In the genomic region with DNA sequence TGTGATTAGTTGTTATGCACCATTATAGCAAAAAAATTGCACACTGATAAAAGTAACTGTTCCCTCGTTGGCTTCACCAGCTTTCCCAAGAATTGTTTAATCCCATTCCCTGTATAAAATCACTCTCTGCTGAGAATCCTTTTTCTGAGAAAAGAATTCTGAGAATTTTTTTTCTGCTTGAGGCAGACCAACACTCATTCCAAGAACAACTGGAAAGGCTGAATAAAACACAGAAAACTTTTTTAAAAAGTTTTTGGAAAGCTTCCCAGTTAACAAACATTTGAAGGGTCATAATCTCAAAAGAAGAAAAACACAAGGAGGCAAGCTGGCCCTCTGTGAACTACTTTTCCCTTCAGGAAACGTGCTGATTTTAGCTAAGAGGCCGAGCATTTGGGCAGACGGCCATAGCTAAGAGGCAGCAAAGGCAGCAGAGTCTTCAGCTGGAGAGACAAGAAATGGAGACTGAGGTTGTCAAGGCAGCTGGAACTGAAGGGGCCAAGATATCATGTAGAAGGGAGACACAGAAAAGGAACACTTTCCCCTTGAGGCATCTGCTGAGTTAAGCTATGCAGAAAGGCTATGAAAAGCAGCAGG, we compare ENCODE assay signal across 9 cellular contexts. TPM values are rescaled to one million over a fixed set of nuclear protein-coding genes. Genes with fewer than 3 reads are reported as not detected.
DNase-seq lines count a peak whose midpoint lies in the region; ATAC-seq and TF ChIP-seq lines count a peak whose summit lies in the region.
"Not testable (repeated sequence)": the region's sequence is repeated elsewhere in the genome, so short reads cannot be mapped to it uniquely, and the experiment has no call there.
"Had no signal": no experiment of that assay in that cellular context is flagged by ENCODE, and none has a peak within 500 bp of the region (broad histone marks: within the 10 kb centered on the region; RNA-seq: fewer than 3 reads in every experiment).

No MANE protein-coding gene starts in this region.

- ATAC-seq in heart right ventricle (peak in 6 of 8 donors; percentile 56 to 84 (median 80)), lower lobe of right lung (peak; percentile 51 to 68)

- WGBS in heart right ventricle, 2 donors: 31 to 47% methylated on average over 3 of the region's 4 CpGs
- WGBS in ovary, 3 donors: 0 to 7% (median 2%) methylated on average over 3 of the region's 4 CpGs
- WGBS in thyroid gland, 2 donors: 8 to 10% methylated on average over 3 of the region's 4 CpGs

- DNase-seq in M059J (ENCODE audit: low read depth): peak; percentile 0
- DNase-seq in brain pericyte (ENCODE audit: low read depth, low spot score): peak; percentile 27
- DNase-seq in fibroblast of peridontal ligament (ENCODE audit: extremely low read depth): peak; percentile 18
- DNase-seq in heart right ventricle, lower lobe of right lung: not testable (repeated sequence)
- DNase-seq in ovary: peak in 3 of 5 donors; percentile 31 to 42 (median 40)
- peak; percentile 44 to 52 for DNase-seq in thyroid gland

- not testable (repeated sequence) for H3K9me3 ChIP-seq in heart right ventricle, lower lobe of right lung, ovary, thyroid gland

- TF ChIP-seq EP300 in ovary (IDR thresholded peaks at IDR 0.05): not testable (repeated sequence)

- H3K36me3 ChIP-seq in heart right ventricle, lower lobe of right lung, ovary, thyroid gland: not testable (repeated sequence)

- not testable (repeated sequence) for H3K27ac ChIP-seq in heart right ventricle, lower lobe of right lung, ovary, thyroid gland

- TF ChIP-seq CTCF in heart right ventricle (IDR thresholded peaks at IDR 0.05); lower lobe of right lung (IDR thresholded peaks at IDR 0.05); ovary (IDR thresholded peaks at IDR 0.05); thyroid gland (IDR thresholded peaks at IDR 0.05): not testable (repeated sequence)

- not testable (repeated sequence) for TF ChIP-seq POLR2A in ovary (IDR thresholded peaks at IDR 0.05); thyroid gland (IDR thresholded peaks at IDR 0.05)

- intact Hi-C loops in heart right ventricle (cut with DNase I); lower lobe of right lung (cut with DNase I); ovary (cut with DNase I); thyroid gland (cut with DNase I): not testable (repeated sequence)

- H3K27me3 ChIP-seq in heart right ventricle; lower lobe of right lung (ENCODE audit: low read depth); ovary; thyroid gland: not testable (repeated sequence)

- H3K4me1 ChIP-seq in heart right ventricle; lower lobe of right lung; ovary (ENCODE audit: insufficient read depth); thyroid gland: not testable (repeated sequence)

- not testable (repeated sequence) for H3K4me3 ChIP-seq in heart right ventricle; lower lobe of right lung; ovary; thyroid gland (replicated peaks in 1 of 3)

RNA-seq across cellular contexts. Expression of a gene that starts 16.5 kb away (rescaled TPM):
- total RNA-seq in M059J (2014; rRNA removed; shearing (Covaris generic)): 0.05 TPM in 1 of 2 replicates, not detected in the other
- total RNA-seq in heart right ventricle: 1 to 10 TPM in 6 of 10 donors, under 1 TPM in 4; 0.25 to 3.8 (median 1.3) TPM
- polyA plus RNA-seq in heart right ventricle: under 1 TPM; 0.37 to 0.67 TPM
- total RNA-seq in lower lobe of right lung: 40.6 TPM
- total RNA-seq in ovary: 1 to 10 TPM in 5 of 7 donors, under 1 TPM in 2; 0.33 to 3.8 (median 1.4) TPM
- polyA plus RNA-seq in ovary: 1 to 10 TPM in 1 of 2 donors, under 1 TPM in 1; 0.55 to 1.3 TPM
- total RNA-seq in thyroid gland: 1 to 10 TPM in 3 of 4 donors, under 1 TPM in 1; 0.21 to 4.6 (median 2.1) TPM
- total RNA-seq: HT-29 had no signal
- polyA plus RNA-seq: CD8-positive, alpha-beta memory T cell had no signal
